1 cellular context compared by ENCODE assay signal in genomic region chr2:211494085-211494484, GRCh38.
TF ChIP-seq lines count a peak whose summit lies in the region.

No MANE protein-coding gene starts in this region.

TF ChIP-seq in HepG2, 621 proteins besides CTCF, POLR2A, EP300 and RAD21 (continued from another document):
- TF ChIP-seq SNAPC4 (CRISPR knock-in tag; IDR thresholded peaks at IDR 0.05): no peak
TF ChIP-seq in HepG2: peak in this region for 0.
